Comparison of ENCODE assay signal across 8 cellular contexts in genomic region chr19:23394481-23394880, GRCh38. TPM values are rescaled to one million over a fixed set of nuclear protein-coding genes. Genes with fewer than 3 reads are reported as not detected.
A peak's percentile ranks its signal among the peaks of the same experiment; 100 is the strongest.
DNase-seq lines count a peak whose midpoint lies in the region; ATAC-seq and TF ChIP-seq lines count a peak whose summit lies in the region.
"Not testable (repeated sequence)": the region's sequence is repeated elsewhere in the genome, so short reads cannot be mapped to it uniquely, and the experiment has no call there.

No MANE protein-coding gene starts in this region.

- peaks cover 8 to 39% of the 10 kb centered on the region in 2 experiments for H3K36me3 ChIP-seq in SK-N-SH (replicated peaks in 1 of 2; ENCODE audit: control insufficient read depth in 1 of 2, insufficient read depth in 2 of 2, low read length in 1 of 2)
- H3K36me3 ChIP-seq in mucosa of stomach (ENCODE audit: control insufficient read depth, insufficient read depth, low read length): not testable (repeated sequence)

- H3K4me3 ChIP-seq in AG04449 (ENCODE audit: low read depth, low read length) (peak overlapping the region; percentile 96), HFF-Myc (replicated peaks; ENCODE audit: low read depth, low read length) (peak overlapping the region; percentile 71), SK-N-SH (ENCODE audit: low read depth in 2 of 2, low read length in 1 of 2) (peak overlapping the region; percentile 72 to 84), mucosa of stomach (ENCODE audit: low read length) (peak overlapping the region; percentile 100)

- not testable (repeated sequence) for H3K27me3 Mint-ChIP-seq in chondrocyte (ENCODE audit: low read depth)

- ATAC-seq in left cardiac atrium: peak; percentile 28 to 74

- H3K27ac ChIP-seq in SK-N-SH (ENCODE audit: low read depth in 2 of 2, low read length in 1 of 2): peak overlapping the region; percentile 87 to 93

- not testable (repeated sequence) for H3K4me1 ChIP-seq in SK-N-SH (ENCODE audit: control insufficient read depth in 1 of 2, insufficient read depth in 2 of 2, low read depth in 1 of 2, low read length in 1 of 2)
- H3K4me1 ChIP-seq in mucosa of stomach (ENCODE audit: control insufficient read depth, insufficient read depth, low read length): peaks cover 22% of the 10 kb centered on the region

- H3K9ac ChIP-seq in SK-N-SH (peak overlapping the region; percentile 94), mucosa of stomach (ENCODE audit: low read length) (peak overlapping the region; percentile 100)

- peak overlapping the region; percentile 62 for H2AFZ ChIP-seq in SK-N-SH (ENCODE audit: low read depth)

- H4K20me1 ChIP-seq in SK-N-SH (ENCODE audit: insufficient read depth): not testable (repeated sequence)

- H3K27ac Mint-ChIP-seq in chondrocyte (ENCODE audit: unreplicated experiment): peak overlapping the region; percentile 100

- peaks cover 56% of the 10 kb centered on the region for H3K79me2 ChIP-seq in SK-N-SH (ENCODE audit: insufficient read depth)

- DNase-seq in AG04449 (ENCODE audit: low read depth, low spot score); HFF-Myc (ENCODE audit: extremely low read depth, low read depth); SK-N-SH; chondrocyte (ENCODE audit: low spot score): not testable (repeated sequence)
- peak; percentile 52 to 58 for DNase-seq in activated T-cell treated with anti-CD3 and anti-CD28 coated beads, Interleukin-2, amount 50 U/mL, for 48 hours
- peak; percentile 24 for DNase-seq in left cardiac atrium
- peak; percentile 32 for DNase-seq in stimulated activated CD4-positive, alpha-beta T cell treated with anti-CD3 and anti-CD28 coated beads, Interleukin-4, amount 100 ng/mL, for 1 hour

- peaks cover 13% of the 10 kb centered on the region for H3K36me3 Mint-ChIP-seq in chondrocyte (ENCODE audit: low read depth)

- peaks cover 36% of the 10 kb centered on the region for H3K4me1 Mint-ChIP-seq in chondrocyte (ENCODE audit: low read depth)

- POLR2A ChIA-PET in AG04449 (lab: Yijun Ruan, JAX) (interaction anchor here (1.6 kb wide), 1 partner anchor 14 kb away, joined by 5 read pairs; no protein-coding TSS in a partner anchor), SK-N-SH (lab: Yijun Ruan, JAX) (interaction anchor here (0.6 to 2.6 kb wide), 5 partner anchors 21 to 402 kb away, joined by 3 to 21 read pairs (median 3); partner anchors contain the start of gene ZNF675)

- intact Hi-C loops in left cardiac atrium (cut with DNase I): not testable (repeated sequence)

- not testable (repeated sequence) for H3F3A ChIP-seq in SK-N-SH (replicated peaks; ENCODE audit: insufficient read depth)

- TF ChIP-seq CTCF in AG04449 (IDR thresholded peaks at IDR 0.05; ENCODE audit: insufficient read depth, low read length, missing control alignments); HFF-Myc (IDR thresholded peaks at IDR 0.05; ENCODE audit: low read depth, low read length, missing control alignments); SK-N-SH (IDR thresholded peaks at IDR 0.05); chondrocyte (IDR thresholded peaks at IDR 0.05): not testable (repeated sequence)

- not testable (repeated sequence) for H3K9me3 Mint-ChIP-seq in chondrocyte (ENCODE audit: low read depth)

- not testable (repeated sequence) for H3K9me3 ChIP-seq in SK-N-SH; mucosa of stomach (ENCODE audit: control insufficient read depth, low read length)

- CTCF ChIA-PET in AG04449 (lab: Yijun Ruan, JAX); SK-N-SH (lab: Yijun Ruan, JAX): not testable (repeated sequence)

- H3K4me2 ChIP-seq in SK-N-SH: peak overlapping the region; percentile 78

- H3K9me2 ChIP-seq in SK-N-SH: not testable (repeated sequence)

- not testable (repeated sequence) for TF ChIP-seq RAD21 in SK-N-SH (IDR thresholded peaks at IDR 0.05; ENCODE audit: low read length)

- WGBS in SK-N-SH (ENCODE audit: low lambda C conversion rate): 14% methylated on average over 12 of the region's 12 CpGs

- not testable (repeated sequence) for TF ChIP-seq EP300 in SK-N-SH (IDR thresholded peaks at IDR 0.05; ENCODE audit: borderline replicate concordance in 1 of 2, low read depth in 1 of 2, low read length in 1 of 2)

- H3K27me3 ChIP-seq in SK-N-SH (ENCODE audit: insufficient read depth); mucosa of stomach (ENCODE audit: control insufficient read depth, insufficient read depth, low read length): not testable (repeated sequence)

- peak overlapping the region; percentile 96 for H3K4me3 Mint-ChIP-seq in chondrocyte (ENCODE audit: unreplicated experiment)

TF ChIP-seq in SK-N-SH, 30 proteins besides CTCF, POLR2A, EP300 and RAD21:
- TF ChIP-seq ELF1 (IDR thresholded peaks at IDR 0.05) (peak; percentile 48; the same call in 1 of the 2 replicates), ZBTB33 (IDR thresholded peaks at IDR 0.05; ENCODE audit: borderline replicate concordance, low read depth) (peak; percentile 66; the same call in 1 of the 2 replicates), CHD2 (IDR thresholded peaks at IDR 0.05; ENCODE audit: low read length, partially characterized antibody) (peak; percentile 62)

RNA-seq across cellular contexts. Expression of gene ZNF91, which starts 0.8 kb away (rescaled TPM):
- 11.8 and 13.1 TPM in 2 replicates for polyA plus RNA-seq in SK-N-SH (2012; rRNA removed)
- 10.4 and 11.8 TPM in 2 replicates for polyA plus RNA-seq in SK-N-SH (2012; cell fraction: cytosol; rRNA removed)
- polyA plus RNA-seq in SK-N-SH (2012; cell fraction: nucleus; rRNA removed): 42.9 and 45.5 TPM in 2 replicates
- total RNA-seq in chondrocyte: 18.1 to 31.7 TPM (median 19.9 TPM) in 3 replicates
- total RNA-seq in left cardiac atrium: 100 to 1,000 TPM; 106 to 110 TPM
